In genomic region chr6:32977953-32978324, GRCh38 we compare ENCODE assay signal across 1 cellular context.
A peak's percentile ranks its signal among the peaks of the same experiment; 100 is the strongest.
TF ChIP-seq lines count a peak whose summit lies in the region.

No MANE protein-coding gene starts in this region.

TF ChIP-seq in K562, 482 proteins besides CTCF, POLR2A, EP300 and RAD21:
- TF ChIP-seq ZNF449 (CRISPR knock-in tag; IDR thresholded peaks at IDR 0.05) (no peak), POLR2AphosphoS5 (IDR thresholded peaks at IDR 0.05; ENCODE audit: control insufficient read depth, insufficient read depth, low read depth, low read length) (0 out of 2 replicates have a peak, but pooled peaks have one; percentile 5), RBFOX2 (IDR thresholded peaks at IDR 0.05; ENCODE audit: low read depth, low read length) (peak; percentile 30; the same call in 1 of the 2 replicates)
TF ChIP-seq in K562: peak in this region for 2.
